15 cellular contexts compared by ENCODE assay signal in the genomic region with DNA sequence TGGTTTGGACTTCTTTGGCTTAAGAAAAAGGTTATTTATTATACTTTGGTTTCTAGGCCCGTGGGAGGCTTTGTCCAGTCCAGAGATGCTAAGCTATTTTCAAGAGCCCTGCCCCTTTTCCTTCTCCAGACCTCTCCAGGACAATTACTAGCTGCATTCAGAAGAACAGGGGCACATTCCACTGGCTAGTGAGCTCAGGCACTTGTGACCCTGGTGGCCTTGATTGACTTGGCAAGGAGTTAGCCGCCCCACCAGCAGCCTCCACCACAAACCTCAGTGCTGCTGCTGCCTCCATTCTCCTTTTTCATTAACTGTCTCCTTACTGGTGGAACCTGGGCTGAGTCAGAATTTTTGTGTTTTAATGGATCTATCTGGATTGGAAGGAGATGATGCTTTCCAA.
DNase-seq lines count a peak whose midpoint lies in the region; ATAC-seq and TF ChIP-seq lines count a peak whose summit lies in the region.
"Had no signal": no experiment of that assay in that cellular context is flagged by ENCODE, and none has a peak within 500 bp of the region (broad histone marks: within the 10 kb centered on the region; RNA-seq: fewer than 3 reads in every experiment).

No MANE protein-coding gene starts in this region.

- H3K14ac ChIP-seq in mesenchymal stem cell (ENCODE audit: low read length in 2 of 2) = no peak overlapping the region

- H2AK5ac ChIP-seq in mesenchymal stem cell (ENCODE audit: low read length, severe bottlenecking) = peak overlapping the region; percentile 88

- peak overlapping the region; percentile 69 for H2BK5ac ChIP-seq in mesenchymal stem cell (ENCODE audit: low read depth, low read length, poor library complexity, severe bottlenecking)

- H3K4ac ChIP-seq in mesenchymal stem cell (ENCODE audit: low read depth in 1 of 2, low read length in 2 of 2) = no peak overlapping the region

- H3K9me3 Mint-ChIP-seq in GM23338 (no peaks in the 10 kb centered on the region; the same call in 2 of the 3 replicates), endodermal cell (no peaks in the 10 kb centered on the region)

- no peaks in the 10 kb centered on the region for H3K9me3 ChIP-seq in endodermal cell (ENCODE audit: control insufficient read depth, low read length)
- H3K9me3 ChIP-seq in mesenchymal stem cell (ENCODE audit: control insufficient read depth, low read length) = peaks cover 3% of the 10 kb centered on the region
- H3K9me3 ChIP-seq: BE2C had no signal

- no peaks in the 10 kb centered on the region for H3F3A ChIP-seq in GM23338 (replicated peaks; ENCODE audit: low read depth)

- H3K4me2 ChIP-seq in GM23338 = no peak overlapping the region
- no peak overlapping the region for H3K4me2 ChIP-seq in mesenchymal stem cell (ENCODE audit: low read length, poor library complexity, severe bottlenecking)
- H3K4me2 ChIP-seq: KMS-11 had no signal

- H3K27me3 Mint-ChIP-seq in GM23338 (ENCODE audit: insufficient read depth, low read depth, poor library complexity) = peaks cover 3% of the 10 kb centered on the region
- peaks cover 2% of the 10 kb centered on the region for H3K27me3 Mint-ChIP-seq in endodermal cell (ENCODE audit: insufficient read depth)
- H3K27me3 Mint-ChIP-seq: CD4-positive, alpha-beta memory T cell had no signal

- H3K4me1 Mint-ChIP-seq in GM23338 (peaks cover 10% of the 10 kb centered on the region), endodermal cell (no peaks in the 10 kb centered on the region)
- H3K4me1 Mint-ChIP-seq: CD4-positive, alpha-beta memory T cell had no signal

- no peak overlapping the region for H3K4me3 ChIP-seq in GM23338
- no peak overlapping the region for H3K4me3 ChIP-seq in endodermal cell (ENCODE audit: low read length)
- H3K4me3 ChIP-seq in mesenchymal stem cell (ENCODE audit: insufficient read depth in 1 of 2, low read depth in 1 of 2, low read length in 2 of 2) = no peak overlapping the region

- H3K36me3 Mint-ChIP-seq in GM23338 (ENCODE audit: low read depth) (no peaks in the 10 kb centered on the region), endodermal cell (ENCODE audit: low read depth) (no peaks in the 10 kb centered on the region)
- H3K36me3 Mint-ChIP-seq: CD4-positive, alpha-beta memory T cell had no signal

- H2AFZ ChIP-seq in GM23338 (no peak overlapping the region), mesenchymal stem cell (ENCODE audit: low read depth, low read length) (no peak overlapping the region)

- no peak overlapping the region for H2BK12ac ChIP-seq in mesenchymal stem cell (ENCODE audit: low read length in 2 of 2)

- no peak overlapping the region for H2BK120ac ChIP-seq in mesenchymal stem cell (ENCODE audit: low read depth, low read length)

- no peaks in the 10 kb centered on the region for H4K20me1 ChIP-seq in GM23338 (replicated peaks; ENCODE audit: insufficient read depth)

- TF ChIP-seq CTCF in GM23338 (conservative IDR thresholded peaks at IDR 0.05; ENCODE audit: low read depth in 2 of 2) = no peak
- peak; percentile 20 for TF ChIP-seq CTCF in endodermal cell (conservative IDR thresholded peaks at IDR 0.05)

- no peak overlapping the region for H3K23ac ChIP-seq in mesenchymal stem cell (ENCODE audit: low read length in 2 of 2)

- no peaks in the 10 kb centered on the region for H3K79me2 ChIP-seq in GM23338 (replicated peaks; ENCODE audit: insufficient read depth)

- H3K27ac Mint-ChIP-seq in GM23338 = no peak overlapping the region
- no peak overlapping the region for H3K27ac Mint-ChIP-seq in endodermal cell
- H3K27ac Mint-ChIP-seq: CD4-positive, alpha-beta memory T cell had no signal

- ATAC-seq in GM23338 (no peak), HG02642 (IDR thresholded peaks at IDR 0.05; ENCODE audit: poor library complexity, unreplicated experiment) (no peak), GM21723 (IDR thresholded peaks at IDR 0.05; ENCODE audit: unreplicated experiment) (no peak), GM18907 (IDR thresholded peaks at IDR 0.05; ENCODE audit: unreplicated experiment) (no peak)
- ATAC-seq: HepG2 had no signal

- H4K8ac ChIP-seq in mesenchymal stem cell (ENCODE audit: low read length) = no peak overlapping the region

- H3K4me3 Mint-ChIP-seq in GM23338 (no peak overlapping the region), endodermal cell (no peak overlapping the region)
- H3K4me3 Mint-ChIP-seq: CD4-positive, alpha-beta memory T cell had no signal

- no peak overlapping the region for H2BK15ac ChIP-seq in mesenchymal stem cell (ENCODE audit: low read depth, poor library complexity, severe bottlenecking)

- DNase-seq in GM23338 (ENCODE audit: low spot score) = peak; percentile 32
- no peak for DNase-seq in endodermal cell
- DNase-seq in mesenchymal stem cell = no peak
- DNase-seq in NCI-H1436 (lab: John Stamatoyannopoulos, UW) = no peak
- DNase-seq: BE2C; CD4-positive, alpha-beta memory T cell; DMS153; DND-41; GF-D8 had no signal

- H3K27ac ChIP-seq in GM23338 (ENCODE audit: low read depth) (no peak overlapping the region), endodermal cell (ENCODE audit: low read depth, low read length) (no peak overlapping the region), mesenchymal stem cell (ENCODE audit: low read length, poor library complexity, severe bottlenecking) (no peak overlapping the region)
- H3K27ac ChIP-seq: C4-2B, KMS-11 had no signal

- no peaks in the 10 kb centered on the region for H3K79me1 ChIP-seq in mesenchymal stem cell (replicated peaks; ENCODE audit: low read length, poor library complexity, severe bottlenecking)

- H3K9ac ChIP-seq in endodermal cell (ENCODE audit: extremely low read depth, low read length, poor library complexity, severe bottlenecking) (no peak overlapping the region), mesenchymal stem cell (ENCODE audit: low read length) (no peak overlapping the region)
- H3K9ac ChIP-seq: KMS-11 had no signal

- no peak overlapping the region for H3K18ac ChIP-seq in mesenchymal stem cell (ENCODE audit: low read depth in 1 of 2, low read length in 2 of 2)

- no peaks in the 10 kb centered on the region for H3K36me3 ChIP-seq in GM23338 (ENCODE audit: insufficient read depth)
- no peaks in the 10 kb centered on the region for H3K36me3 ChIP-seq in endodermal cell (ENCODE audit: control insufficient read depth, insufficient read depth, low read length)
- H3K36me3 ChIP-seq in mesenchymal stem cell (ENCODE audit: control insufficient read depth in 1 of 2, insufficient read depth in 2 of 2, low read depth in 1 of 2, low read length in 2 of 2) = no peaks in the 10 kb centered on the region
- H3K36me3 ChIP-seq: BE2C had no signal

- H3K27me3 ChIP-seq in GM23338 (ENCODE audit: insufficient read depth) (no peaks in the 10 kb centered on the region), endodermal cell (ENCODE audit: control insufficient read depth, insufficient read depth, low read length, poor library complexity, severe bottlenecking) (no peaks in the 10 kb centered on the region), mesenchymal stem cell (ENCODE audit: control insufficient read depth in 1 of 2, insufficient read depth in 1 of 2, low read length in 2 of 2) (no peaks in the 10 kb centered on the region)
- H3K27me3 ChIP-seq: BE2C had no signal

- 80 to 93% methylated on average over 1 to 2 of the region's 2 CpGs for WGBS in endodermal cell (ENCODE audit: insufficient coverage in 1 of 2, insufficient read length in 1 of 2), 2 experiments
- 30% methylated on average over 1 of the region's 2 CpGs for WGBS in mesenchymal stem cell

- H3K9me2 ChIP-seq in GM23338 (ENCODE audit: insufficient read depth) = peaks cover 9% of the 10 kb centered on the region

- H4K91ac ChIP-seq in mesenchymal stem cell (ENCODE audit: low read length) = no peak overlapping the region

- H3K4me1 ChIP-seq in GM23338 (ENCODE audit: insufficient read depth) (peaks cover 16% of the 10 kb centered on the region), endodermal cell (ENCODE audit: control insufficient read depth, insufficient read depth, low read length) (no peaks in the 10 kb centered on the region), mesenchymal stem cell (ENCODE audit: control insufficient read depth, insufficient read depth, low read depth, low read length) (peaks cover 4% of the 10 kb centered on the region)
- H3K4me1 ChIP-seq: BE2C had no signal

TF ChIP-seq in GM23338, 12 proteins besides CTCF, POLR2A, EP300 and RAD21 (continues in another document):
- TF ChIP-seq CREB1 (CRISPR knock-in tag; IDR thresholded peaks at IDR 0.05; ENCODE audit: low read depth) (no peak), STAT1 (IDR thresholded peaks at IDR 0.05; ENCODE audit: unreplicated experiment) (no peak), ZNF114 (CRISPR knock-in tag; IDR thresholded peaks at IDR 0.05) (no peak)
- TF ChIP-seq, protein P1, sequence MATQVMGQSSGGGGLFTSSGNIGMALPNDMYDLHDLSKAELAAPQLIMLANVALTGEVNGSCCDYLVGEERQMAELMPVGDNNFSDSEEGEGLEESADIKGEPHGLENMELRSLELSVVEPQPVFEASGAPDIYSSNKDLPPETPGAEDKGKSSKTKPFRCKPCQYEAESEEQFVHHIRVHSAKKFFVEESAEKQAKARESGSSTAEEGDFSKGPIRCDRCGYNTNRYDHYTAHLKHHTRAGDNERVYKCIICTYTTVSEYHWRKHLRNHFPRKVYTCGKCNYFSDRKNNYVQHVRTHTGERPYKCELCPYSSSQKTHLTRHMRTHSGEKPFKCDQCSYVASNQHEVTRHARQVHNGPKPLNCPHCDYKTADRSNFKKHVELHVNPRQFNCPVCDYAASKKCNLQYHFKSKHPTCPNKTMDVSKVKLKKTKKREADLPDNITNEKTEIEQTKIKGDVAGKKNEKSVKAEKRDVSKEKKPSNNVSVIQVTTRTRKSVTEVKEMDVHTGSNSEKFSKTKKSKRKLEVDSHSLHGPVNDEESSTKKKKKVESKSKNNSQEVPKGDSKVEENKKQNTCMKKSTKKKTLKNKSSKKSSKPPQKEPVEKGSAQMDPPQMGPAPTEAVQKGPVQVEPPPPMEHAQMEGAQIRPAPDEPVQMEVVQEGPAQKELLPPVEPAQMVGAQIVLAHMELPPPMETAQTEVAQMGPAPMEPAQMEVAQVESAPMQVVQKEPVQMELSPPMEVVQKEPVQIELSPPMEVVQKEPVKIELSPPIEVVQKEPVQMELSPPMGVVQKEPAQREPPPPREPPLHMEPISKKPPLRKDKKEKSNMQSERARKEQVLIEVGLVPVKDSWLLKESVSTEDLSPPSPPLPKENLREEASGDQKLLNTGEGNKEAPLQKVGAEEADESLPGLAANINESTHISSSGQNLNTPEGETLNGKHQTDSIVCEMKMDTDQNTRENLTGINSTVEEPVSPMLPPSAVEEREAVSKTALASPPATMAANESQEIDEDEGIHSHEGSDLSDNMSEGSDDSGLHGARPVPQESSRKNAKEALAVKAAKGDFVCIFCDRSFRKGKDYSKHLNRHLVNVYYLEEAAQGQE (IDR thresholded peaks at IDR 0.05; ENCODE audit: unreplicated experiment) = no peak
